Comparison of ENCODE assay signal across 12 cellular contexts in genomic region chr17:39638317-39638716, GRCh38. TPM values are rescaled to one million over a fixed set of nuclear protein-coding genes. Genes with fewer than 3 reads are reported as not detected.
A peak's percentile ranks its signal among the peaks of the same experiment; 100 is the strongest.
DNase-seq lines count a peak whose midpoint lies in the region; ATAC-seq, FAIRE-seq and TF ChIP-seq lines count a peak whose summit lies in the region.
"Had no signal": no experiment of that assay in that cellular context is flagged by ENCODE, and none has a peak within 500 bp of the region (broad histone marks: within the 10 kb centered on the region; RNA-seq: fewer than 3 reads in every experiment).

No MANE protein-coding gene starts in this region.

- H3K9me3 Mint-ChIP-seq in activated T-cell treated with anti-CD3 and anti-CD28 coated beads, Interleukin-2, amount 50 U/mL, for 4 hours = no peaks in the 10 kb centered on the region
- no peaks in the 10 kb centered on the region for H3K9me3 Mint-ChIP-seq in activated CD8-positive, alpha-beta T cell treated with anti-CD3 and anti-CD28 coated beads, Interleukin-2, amount 10 ng/mL, durations not matched to agents 7 days and 5 days (ENCODE audit: insufficient read depth)

- peaks cover 2% of the 10 kb centered on the region for H3K36me3 Mint-ChIP-seq in activated T-cell treated with anti-CD3 and anti-CD28 coated beads, Interleukin-2, amount 50 U/mL, for 4 hours (ENCODE audit: insufficient read depth)
- H3K36me3 Mint-ChIP-seq in activated CD8-positive, alpha-beta T cell treated with anti-CD3 and anti-CD28 coated beads, Interleukin-2, amount 10 ng/mL, durations not matched to agents 7 days and 5 days (ENCODE audit: low read depth) = peaks cover 10% of the 10 kb centered on the region

- peak overlapping the region in 1 of 3 experiments; percentile 85 for H3K4me3 ChIP-seq in keratinocyte (ENCODE audit: control insufficient read depth in 2 of 3, extremely low read depth in 1 of 3, insufficient read depth in 2 of 3, low read depth in 1 of 3, low read length in 3 of 3)
- peak overlapping the region; percentile 92 for H3K4me3 ChIP-seq in thoracic aorta
- H3K4me3 ChIP-seq in ascending aorta = peak overlapping the region in 1 of 2 donors; percentile 84

- peak overlapping the region; percentile 88 for H3K4me2 ChIP-seq in keratinocyte (ENCODE audit: control insufficient read depth, extremely low read depth, insufficient read depth, low read depth, low read length)

- no peak overlapping the region for H2AFZ ChIP-seq in keratinocyte (ENCODE audit: control insufficient read depth, low read length)

- H3K9me1 ChIP-seq in keratinocyte (ENCODE audit: control insufficient read depth, extremely low read depth, insufficient read depth, low read length) = peaks cover 2% of the 10 kb centered on the region

- POLR2A ChIA-PET in activated CD8-positive, alpha-beta T cell treated with anti-CD3 and anti-CD28 coated beads, Interleukin-2, amount 10 ng/mL, durations not matched to agents 7 days and 5 days (lab: Charles Lee) = interaction anchor here (0.9 to 1.8 kb wide), 2 partner anchors 10 to 50 kb away, joined by 5 read pairs; partner anchors contain the start of gene PGAP3

- no peaks in the 10 kb centered on the region for H3K27me3 ChIP-seq in keratinocyte (ENCODE audit: control insufficient read depth, extremely low read depth, insufficient read depth, low read length)
- H3K27me3 ChIP-seq in thoracic aorta (replicated peaks; ENCODE audit: insufficient read depth) = no peaks in the 10 kb centered on the region
- H3K27me3 ChIP-seq in ascending aorta = no peaks in the 10 kb centered on the region
- H3K27me3 ChIP-seq: thyroid gland had no signal

- no peaks in the 10 kb centered on the region for H3K9me3 ChIP-seq in keratinocyte (ENCODE audit: control insufficient read depth, low read depth, low read length)
- no peaks in the 10 kb centered on the region for H3K9me3 ChIP-seq in thoracic aorta
- no peaks in the 10 kb centered on the region for H3K9me3 ChIP-seq in ascending aorta
- H3K9me3 ChIP-seq: thyroid gland had no signal

- H3K4me3 Mint-ChIP-seq in activated T-cell treated with anti-CD3 and anti-CD28 coated beads, Interleukin-2, amount 50 U/mL, for 4 hours = peak overlapping the region; percentile 96
- H3K4me3 Mint-ChIP-seq in activated CD8-positive, alpha-beta T cell treated with anti-CD3 and anti-CD28 coated beads, Interleukin-2, amount 10 ng/mL, durations not matched to agents 7 days and 5 days = peak overlapping the region; percentile 92

- H3K4me1 ChIP-seq in keratinocyte (ENCODE audit: control insufficient read depth, extremely low read depth, insufficient read depth, low read length) = peaks cover 20% of the 10 kb centered on the region
- H3K4me1 ChIP-seq in thoracic aorta (ENCODE audit: control insufficient read depth in 1 of 2, low read depth in 2 of 2) = peaks cover 29 to 44% of the 10 kb centered on the region in 2 donors
- H3K4me1 ChIP-seq in ascending aorta = peaks cover 11 to 27% of the 10 kb centered on the region in 2 donors

- peaks cover 35% of the 10 kb centered on the region for H3K79me2 ChIP-seq in keratinocyte (ENCODE audit: control insufficient read depth, insufficient read depth, low read length)

- H4K20me1 ChIP-seq in keratinocyte (ENCODE audit: control insufficient read depth, extremely low read depth, insufficient read depth, low read length) = peaks cover 2% of the 10 kb centered on the region

- H3K36me3 ChIP-seq in keratinocyte (ENCODE audit: control insufficient read depth in 2 of 2, extremely low read depth in 1 of 2, insufficient read depth in 2 of 2, low read length in 2 of 2) = no peaks in the 10 kb centered on the region
- H3K36me3 ChIP-seq in thoracic aorta = no peaks in the 10 kb centered on the region
- no peaks in the 10 kb centered on the region for H3K36me3 ChIP-seq in ascending aorta
- H3K36me3 ChIP-seq: thyroid gland had no signal

- H3K27ac Mint-ChIP-seq in activated CD8-positive, alpha-beta T cell treated with anti-CD3 and anti-CD28 coated beads, Interleukin-2, amount 10 ng/mL, durations not matched to agents 7 days and 5 days = peak overlapping the region; percentile 81

- no peak for ATAC-seq in activated T-cell treated with anti-CD3 and anti-CD28 coated beads, Interleukin-2, amount 50 U/mL, for 4 hours
- ATAC-seq in activated CD8-positive, alpha-beta T cell treated with anti-CD3 and anti-CD28 coated beads, Interleukin-2, amount 10 ng/mL, durations not matched to agents 7 days and 5 days = no peak
- ATAC-seq in thoracic aorta (ENCODE audit: insufficient number of reproducible peaks, low FRiP score, low read depth) = no peak

- no peak overlapping the region for H3K9ac ChIP-seq in keratinocyte (ENCODE audit: control insufficient read depth, extremely low read depth, insufficient read depth, low read length)

- DNase-seq in activated T-cell treated with anti-CD3 and anti-CD28 coated beads, Interleukin-2, amount 50 U/mL, for 4 hours = no peak
- no peak for DNase-seq in activated T-cell treated with anti-CD3 and anti-CD28 coated beads, Interleukin-2, amount 50 U/mL, for 1 hour
- no peak for DNase-seq in activated CD8-positive, alpha-beta T cell treated with anti-CD3 and anti-CD28 coated beads, Interleukin-2, amount 10 ng/mL, durations not matched to agents 7 days and 5 days
- no peak for DNase-seq in keratinocyte (ENCODE audit: low read depth, low spot score)
- DNase-seq in thoracic aorta (ENCODE audit: low spot score) = no peak
- no peak for DNase-seq in ascending aorta (ENCODE audit: low spot score in 2 of 2)
- DNase-seq in HPDE6-E6E7 (ENCODE audit: extremely low spot score) = no peak
- no peak for DNase-seq in globus pallidus (ENCODE audit: low spot score)
- DNase-seq: COR-L47, cortex of kidney, thyroid gland had no signal

- FAIRE-seq in keratinocyte (lab: Jason Lieb, UNC) = no peak

- H3K27me3 Mint-ChIP-seq in activated T-cell treated with anti-CD3 and anti-CD28 coated beads, Interleukin-2, amount 50 U/mL, for 4 hours (ENCODE audit: low read depth) = no peaks in the 10 kb centered on the region
- no peaks in the 10 kb centered on the region for H3K27me3 Mint-ChIP-seq in activated CD8-positive, alpha-beta T cell treated with anti-CD3 and anti-CD28 coated beads, Interleukin-2, amount 10 ng/mL, durations not matched to agents 7 days and 5 days (ENCODE audit: low read depth)

- no peak overlapping the region for H3K27ac ChIP-seq in keratinocyte (ENCODE audit: control insufficient read depth, insufficient read depth, low read length)
- H3K27ac ChIP-seq in thoracic aorta = no peak overlapping the region
- no peak overlapping the region for H3K27ac ChIP-seq in ascending aorta

- dilution Hi-C loops in keratinocyte (cut with MboI; ENCODE audit: extremely low pct_ligation_motif_present, low sequenced_read_pairs) = no loop called here

- intact Hi-C loops in ascending aorta (cut with DNase I) = loop anchor here (5.0 kb wide), 2 partner anchors 94 to 114 kb away; partner anchors contain the start of gene MIEN1

- CTCF ChIA-PET in activated CD8-positive, alpha-beta T cell treated with anti-CD3 and anti-CD28 coated beads, Interleukin-2, amount 10 ng/mL, durations not matched to agents 7 days and 5 days (lab: Charles Lee) = interaction anchor here (1.2 to 10.6 kb wide), 6 partner anchors 15 to 92 kb away, joined by 5 to 115 read pairs (median 8); partner anchors contain the start of genes MIEN1 and PNMT

- TF ChIP-seq CTCF in keratinocyte (optimal IDR thresholded peaks at IDR 0.05 in 1 of 3, IDR thresholded peaks at IDR 0.05 in 1 of 3, conservative IDR thresholded peaks at IDR 0.05 in 1 of 3; ENCODE audit: extremely low read depth in 1 of 3, insufficient read depth in 2 of 3, low read length in 3 of 3) (no peak), thoracic aorta (IDR thresholded peaks at IDR 0.05) (no peak), ascending aorta (IDR thresholded peaks at IDR 0.05) (no peak)

- peaks cover 62% of the 10 kb centered on the region for H3K4me1 Mint-ChIP-seq in activated T-cell treated with anti-CD3 and anti-CD28 coated beads, Interleukin-2, amount 50 U/mL, for 4 hours (ENCODE audit: low read depth)
- peaks cover 77% of the 10 kb centered on the region for H3K4me1 Mint-ChIP-seq in activated CD8-positive, alpha-beta T cell treated with anti-CD3 and anti-CD28 coated beads, Interleukin-2, amount 10 ng/mL, durations not matched to agents 7 days and 5 days (ENCODE audit: low read depth)

RNA-seq across cellular contexts. Expression of gene STARD3, which starts 1.4 kb away (rescaled TPM):
- 10 to 100 TPM; 66.0 to 67.1 (median 66.4) TPM for total RNA-seq in activated T-cell treated with anti-CD3 and anti-CD28 coated beads, Interleukin-2, amount 50 U/mL, for 4 hours
- 10 to 100 TPM; 69.0 to 72.1 TPM for total RNA-seq in activated CD8-positive, alpha-beta T cell treated with anti-CD3 and anti-CD28 coated beads, Interleukin-2, amount 10 ng/mL, durations not matched to agents 7 days and 5 days
- polyA plus RNA-seq in keratinocyte = 29.0 to 39.6 TPM (median 33.9 TPM) in 3 replicates
- 25.9 TPM for polyA plus RNA-seq in keratinocyte (2011; ENCODE audit: low read depth)
- polyA plus RNA-seq in keratinocyte (2011; cell fraction: cytosol; rRNA removed) = 25.5 and 26.6 TPM in 2 replicates
- polyA plus RNA-seq in keratinocyte (2011; cell fraction: nucleus; rRNA removed) = 57.2 and 70.3 TPM in 2 replicates
- polyA plus RNA-seq in keratinocyte (2012; ENCODE audit: low replicate concordance) = 31.2 and 36.8 TPM in 2 replicates
- 32.4 to 42.2 TPM (median 41.6 TPM) in 3 replicates for polyA minus RNA-seq in keratinocyte
- 29.2 TPM for polyA minus RNA-seq in keratinocyte (2011; cell fraction: cytosol; rRNA and poly(A)+ RNA removed)
- polyA minus RNA-seq in keratinocyte (2011; cell fraction: nucleus; rRNA and poly(A)+ RNA removed) = 18.5 and 20.1 TPM in 2 replicates
- total RNA-seq in thoracic aorta = 10 to 100 TPM; 52.5 to 67.7 TPM
- total RNA-seq in ascending aorta = 87.6 TPM

RNA-seq across cellular contexts. Expression of gene PPP1R1B, which starts 11.6 kb away (rescaled TPM):
- total RNA-seq in activated T-cell treated with anti-CD3 and anti-CD28 coated beads, Interleukin-2, amount 50 U/mL, for 4 hours = under 1 TPM in 1 of 3 donors, not detected in 2; 0.18 TPM
- not detected for total RNA-seq in activated CD8-positive, alpha-beta T cell treated with anti-CD3 and anti-CD28 coated beads, Interleukin-2, amount 10 ng/mL, durations not matched to agents 7 days and 5 days
- 0.14 to 0.35 TPM (median 0.18 TPM) in 3 replicates for polyA plus RNA-seq in keratinocyte
- polyA plus RNA-seq in keratinocyte (2011; ENCODE audit: low read depth) = not detected
- 0.19 and 0.27 TPM in 2 replicates for polyA plus RNA-seq in keratinocyte (2011; cell fraction: cytosol; rRNA removed)
- 0.11 and 0.15 TPM in 2 replicates for polyA plus RNA-seq in keratinocyte (2011; cell fraction: nucleus; rRNA removed)
- polyA plus RNA-seq in keratinocyte (2012; ENCODE audit: low replicate concordance) = 0.21 TPM in 1 of 2 replicates, not detected in the other
- 0.13 to 0.33 TPM (median 0.19 TPM) in 3 replicates for polyA minus RNA-seq in keratinocyte
- polyA minus RNA-seq in keratinocyte (2011; cell fraction: cytosol; rRNA and poly(A)+ RNA removed) = not detected
- not detected in 2 replicates for polyA minus RNA-seq in keratinocyte (2011; cell fraction: nucleus; rRNA and poly(A)+ RNA removed)
- total RNA-seq in thoracic aorta (1 to 10 TPM in 1 of 2 donors, under 1 TPM in 1; 0.27 to 2.1 TPM), ascending aorta (2.4 TPM)
- total RNA-seq: myocyte had no signal

RNA-seq across cellular contexts. Expression of gene TCAP, which starts 26.8 kb away (rescaled TPM):
- total RNA-seq in activated T-cell treated with anti-CD3 and anti-CD28 coated beads, Interleukin-2, amount 50 U/mL, for 4 hours = 1 to 10 TPM in 2 of 3 donors, under 1 TPM in 1; 0.73 to 1.4 (median 1.4) TPM
- total RNA-seq in activated CD8-positive, alpha-beta T cell treated with anti-CD3 and anti-CD28 coated beads, Interleukin-2, amount 10 ng/mL, durations not matched to agents 7 days and 5 days = 1 to 10 TPM; 1.3 to 1.8 TPM
- 0.06 to 0.26 TPM (median 0.20 TPM) in 3 replicates for polyA plus RNA-seq in keratinocyte
- polyA plus RNA-seq in keratinocyte (2011; ENCODE audit: low read depth) = 0.20 TPM
- 0.06 and 0.13 TPM in 2 replicates for polyA plus RNA-seq in keratinocyte (2011; cell fraction: cytosol; rRNA removed)
- polyA plus RNA-seq in keratinocyte (2011; cell fraction: nucleus; rRNA removed) = 0.70 and 1.1 TPM in 2 replicates
- polyA plus RNA-seq in keratinocyte (2012; ENCODE audit: low replicate concordance) = 0.16 and 0.62 TPM in 2 replicates
- polyA minus RNA-seq in keratinocyte = 0.36 to 0.79 TPM in 2 of 3 replicates, not detected in the other
- not detected for polyA minus RNA-seq in keratinocyte (2011; cell fraction: cytosol; rRNA and poly(A)+ RNA removed)
- polyA minus RNA-seq in keratinocyte (2011; cell fraction: nucleus; rRNA and poly(A)+ RNA removed) = 0.42 TPM in 1 of 2 replicates, not detected in the other
- total RNA-seq in thoracic aorta = 10 to 100 TPM in 1 of 2 donors, 1 to 10 TPM in 1; 6.4 to 16.9 TPM
- not detected for total RNA-seq in ascending aorta

RNA-seq across cellular contexts. Expression of gene PNMT, which starts 29.9 kb away (rescaled TPM):
- total RNA-seq in activated T-cell treated with anti-CD3 and anti-CD28 coated beads, Interleukin-2, amount 50 U/mL, for 4 hours = not detected
- not detected for total RNA-seq in activated CD8-positive, alpha-beta T cell treated with anti-CD3 and anti-CD28 coated beads, Interleukin-2, amount 10 ng/mL, durations not matched to agents 7 days and 5 days
- polyA plus RNA-seq in keratinocyte = not detected in 3 replicates
- not detected for polyA plus RNA-seq in keratinocyte (2011; ENCODE audit: low read depth)
- polyA plus RNA-seq in keratinocyte (2011; cell fraction: cytosol; rRNA removed) = not detected in 2 replicates
- polyA plus RNA-seq in keratinocyte (2011; cell fraction: nucleus; rRNA removed) = not detected in 2 replicates
- polyA plus RNA-seq in keratinocyte (2012; ENCODE audit: low replicate concordance) = not detected in 2 replicates
- not detected in 3 replicates for polyA minus RNA-seq in keratinocyte
- polyA minus RNA-seq in keratinocyte (2011; cell fraction: cytosol; rRNA and poly(A)+ RNA removed) = not detected
- polyA minus RNA-seq in keratinocyte (2011; cell fraction: nucleus; rRNA and poly(A)+ RNA removed) = not detected in 2 replicates
- total RNA-seq in thoracic aorta = 10 to 100 TPM in 1 of 2 donors, 1 to 10 TPM in 1; 3.1 to 22.9 TPM
- total RNA-seq in ascending aorta = 5.1 TPM

RNA-seq across cellular contexts. Expression of gene NEUROD2, which starts 30.6 kb away (rescaled TPM):
- total RNA-seq in activated T-cell treated with anti-CD3 and anti-CD28 coated beads, Interleukin-2, amount 50 U/mL, for 4 hours = not detected
- total RNA-seq in activated CD8-positive, alpha-beta T cell treated with anti-CD3 and anti-CD28 coated beads, Interleukin-2, amount 10 ng/mL, durations not matched to agents 7 days and 5 days = not detected
- not detected in 3 replicates for polyA plus RNA-seq in keratinocyte
- not detected for polyA plus RNA-seq in keratinocyte (2011; ENCODE audit: low read depth)
- not detected in 2 replicates for polyA plus RNA-seq in keratinocyte (2011; cell fraction: cytosol; rRNA removed)
- not detected in 2 replicates for polyA plus RNA-seq in keratinocyte (2011; cell fraction: nucleus; rRNA removed)
- 0.04 and 0.07 TPM in 2 replicates for polyA plus RNA-seq in keratinocyte (2012; ENCODE audit: low replicate concordance)
- not detected in 3 replicates for polyA minus RNA-seq in keratinocyte
- polyA minus RNA-seq in keratinocyte (2011; cell fraction: cytosol; rRNA and poly(A)+ RNA removed) = not detected
- polyA minus RNA-seq in keratinocyte (2011; cell fraction: nucleus; rRNA and poly(A)+ RNA removed) = not detected in 2 replicates
- total RNA-seq in thoracic aorta = not detected
- total RNA-seq in ascending aorta = not detected
- total RNA-seq: thyroid gland had no signal
